Comparison of ENCODE assay signal across 10 cellular contexts in genomic region chr7:138697535-138698182, GRCh38. TPM values are rescaled to one million over a fixed set of nuclear protein-coding genes. Genes with fewer than 3 reads are reported as not detected.
"Had no signal": no experiment of that assay in that cellular context is flagged by ENCODE, and none has a peak within 500 bp of the region (broad histone marks: within the 10 kb centered on the region; RNA-seq: fewer than 3 reads in every experiment).

No MANE protein-coding gene starts in this region.

- H3K27ac ChIP-seq: HL-60, KMS-11 had no signal

- H3K9ac ChIP-seq: KMS-11 had no signal

- H3K4me1 Mint-ChIP-seq: IgD-negative memory B cell had no signal

- H3K27me3 Mint-ChIP-seq: IgD-negative memory B cell had no signal

- H3K36me3 Mint-ChIP-seq: IgD-negative memory B cell had no signal

- H3K4me2 ChIP-seq: KMS-11 had no signal

- ATAC-seq: HepG2 had no signal

- FAIRE-seq: HepG2, HTR-8/SVneo had no signal

- DNase-seq: IMR-90, KBM-7, KG1 had no signal

- H3K4me3 Mint-ChIP-seq: IgD-negative memory B cell had no signal

- H3K27ac Mint-ChIP-seq: IgD-negative memory B cell had no signal

RNA-seq across cellular contexts. Expression of gene SVOPL, which starts 3.5 kb away (rescaled TPM):
- total RNA-seq: HepG2, HT-29, HT1080, IMR-90 had no signal
- polyA plus RNA-seq: HepG2, IgD-negative memory B cell, IMR-90 had no signal
